31 cellular contexts compared by ENCODE assay signal in the genomic region with DNA sequence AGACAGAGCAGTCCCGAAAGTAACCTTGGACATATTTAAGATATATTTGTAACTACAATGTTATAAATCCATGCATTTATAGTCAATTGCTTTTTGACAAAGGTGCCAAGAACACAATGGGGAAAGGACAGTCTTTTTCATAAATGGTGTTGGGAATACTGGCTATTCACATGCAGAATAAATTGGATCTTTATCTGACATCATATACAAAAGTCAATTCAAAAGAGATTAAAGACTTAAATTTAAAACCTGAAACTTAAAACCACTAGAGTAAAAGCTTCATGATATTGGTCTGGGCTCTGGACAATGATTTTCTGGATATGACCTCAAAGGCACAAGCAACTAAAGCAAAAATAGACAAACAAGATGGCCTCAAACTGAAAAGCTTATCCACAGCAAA.
A peak's percentile ranks its signal among the peaks of the same experiment; 100 is the strongest.
DNase-seq lines count a peak whose midpoint lies in the region; ATAC-seq lines count a peak whose summit lies in the region.
"Had no signal": no experiment of that assay in that cellular context is flagged by ENCODE, and none has a peak within 500 bp of the region (broad histone marks: within the 10 kb centered on the region; RNA-seq: fewer than 3 reads in every experiment).

No MANE protein-coding gene starts in this region.

- no peak overlapping the region for H3K14ac ChIP-seq in neuronal stem cell (ENCODE audit: low read length)

- no peak overlapping the region for H4K8ac ChIP-seq in neuronal stem cell (ENCODE audit: low read depth, low read length)

- DNase-seq in HAP-1 (ENCODE audit: low spot score in 2 of 2): peak; percentile 23 to 97
- peak; percentile 16 to 56 for DNase-seq in NCI-H1930 (lab: John Stamatoyannopoulos, UW)
- DNase-seq in neuronal stem cell (ENCODE audit: low spot score): no peak
- no peak for DNase-seq in NCI-H2196 treated with DMSO at 0.1 percent for 48 hours (lab: John Stamatoyannopoulos, UW; ENCODE audit: unreplicated experiment)
- DNase-seq in activated CD4-positive, CD25-positive, alpha-beta regulatory T cell treated with anti-CD3 and anti-CD28 coated beads, Interleukin-2, amount 50 U/mL, for 72 hours: no peak
- DNase-seq: 8988T; ACHN; AML-193; BE2C; C1 segment of cervical spinal cord; Caco-2; Calu3; CD4-positive, alpha-beta memory T cell; CD4-positive, alpha-beta T cell; CD4-positive, CD25-positive, alpha-beta regulatory T cell; CD8-positive, alpha-beta memory T cell; CD8-positive, alpha-beta T cell; COR-L47; DMS 273 treated with DMSO at 0.1 percent for 48 hours; DMS153; DMS53; DMS79; DMS79 treated with DMSO at 0.1 percent for 48 hours; DND-41; EL had no signal

- H3K36me3 ChIP-seq in HAP-1 (replicated peaks) (no peaks in the 10 kb centered on the region), neuronal stem cell (replicated peaks in 1 of 2; ENCODE audit: control insufficient read depth in 2 of 2, insufficient read depth in 2 of 2, low read length in 2 of 2) (no peaks in the 10 kb centered on the region)
- H3K36me3 ChIP-seq: BE2C; BLaER1; BLaER1 treated with 17β-estradiol and CSF1 and Interleukin-3, amounts not matched to agents 10 nM and 100 nM had no signal

- ATAC-seq in HG03159 (IDR thresholded peaks at IDR 0.05; ENCODE audit: unreplicated experiment): no peak
- ATAC-seq: A549; CD8-positive, alpha-beta T cell had no signal

- H2AK5ac ChIP-seq in neuronal stem cell (ENCODE audit: low read depth, low read length): no peak overlapping the region

- no peak overlapping the region for H2BK120ac ChIP-seq in neuronal stem cell (ENCODE audit: low read depth, low read length)

- H2BK5ac ChIP-seq in neuronal stem cell (ENCODE audit: low read length): no peak overlapping the region

- H3K4me1 ChIP-seq in HAP-1 (peaks cover 18% of the 10 kb centered on the region), neuronal stem cell (ENCODE audit: control insufficient read depth in 2 of 2, insufficient read depth in 1 of 2, low read depth in 1 of 2, low read length in 2 of 2) (no peaks in the 10 kb centered on the region)
- H3K4me1 ChIP-seq: A549; BE2C; BLaER1; BLaER1 treated with 17β-estradiol and CSF1 and Interleukin-3, amounts not matched to agents 10 nM and 100 nM; Caco-2 had no signal

- in situ Hi-C loops in HAP-1 (cut with MboI; ENCODE audit: low sequenced_read_pairs): no loop called here

- H3K27ac ChIP-seq in neuronal stem cell (replicated peaks; ENCODE audit: low read length): no peak overlapping the region
- H3K27ac ChIP-seq: 22Rv1; A549; BLaER1; BLaER1 treated with 17β-estradiol and CSF1 and Interleukin-3, amounts not matched to agents 10 nM and 100 nM; C4-2B had no signal

- no peak overlapping the region for H4K91ac ChIP-seq in neuronal stem cell (ENCODE audit: low read depth, low read length, poor library complexity)

- H2BK12ac ChIP-seq in neuronal stem cell (ENCODE audit: low read length): no peak overlapping the region

- no peak overlapping the region for H3K9ac ChIP-seq in neuronal stem cell (ENCODE audit: low read depth, low read length, poor library complexity)
- H3K9ac ChIP-seq: BLaER1; BLaER1 treated with 17β-estradiol and CSF1 and Interleukin-3, amounts not matched to agents 10 nM and 100 nM had no signal

- no CpG with 5 or more reads among the region's 1 CpG for WGBS in neuronal stem cell (ENCODE audit: extremely low coverage in 2 of 2, insufficient read length in 2 of 2, insufficient replicate concordance in 1 of 2), 2 donors

- no peak overlapping the region for H3K4ac ChIP-seq in neuronal stem cell (ENCODE audit: low read length)

- H3K79me1 ChIP-seq in neuronal stem cell (ENCODE audit: low read depth, low read length): no peaks in the 10 kb centered on the region

- H3K27me3 ChIP-seq in HAP-1 (ENCODE audit: low read depth) (no peaks in the 10 kb centered on the region), neuronal stem cell (ENCODE audit: control insufficient read depth in 3 of 3, insufficient read depth in 3 of 3, low read depth in 1 of 3, low read length in 3 of 3) (no peaks in the 10 kb centered on the region)
- H3K27me3 ChIP-seq: BE2C; BLaER1; BLaER1 treated with 17β-estradiol and CSF1 and Interleukin-3, amounts not matched to agents 10 nM and 100 nM had no signal

- no peak overlapping the region for H2BK15ac ChIP-seq in neuronal stem cell (ENCODE audit: low read length)

- no peaks in the 10 kb centered on the region for H3K9me3 ChIP-seq in HAP-1
- no peaks in the 10 kb centered on the region for H3K9me3 ChIP-seq in neuronal stem cell (replicated peaks in 1 of 2; ENCODE audit: control insufficient read depth in 2 of 2, insufficient read depth in 1 of 2, low read depth in 1 of 2, low read length in 2 of 2)
- H3K9me3 ChIP-seq: A549; BE2C; BLaER1; BLaER1 treated with 17β-estradiol and CSF1 and Interleukin-3, amounts not matched to agents 10 nM and 100 nM; Caco-2 had no signal

- H3K18ac ChIP-seq in neuronal stem cell (ENCODE audit: low read length): no peak overlapping the region

- H2AFZ ChIP-seq in neuronal stem cell (ENCODE audit: low read length): peak overlapping the region; percentile 24

- H3K23ac ChIP-seq in neuronal stem cell (ENCODE audit: low read depth, low read length, poor library complexity): no peak overlapping the region

- H3K4me3 ChIP-seq in HAP-1: no peak overlapping the region
- H3K4me3 ChIP-seq in neuronal stem cell (ENCODE audit: low read length in 2 of 2): no peak overlapping the region
- H3K4me3 ChIP-seq: A549; BLaER1; BLaER1 treated with 17β-estradiol and CSF1 and Interleukin-3, amounts not matched to agents 10 nM and 100 nM had no signal

- no peak overlapping the region for H3K4me2 ChIP-seq in neuronal stem cell (ENCODE audit: insufficient read depth, low read length, poor library complexity, severe bottlenecking)
- H3K4me2 ChIP-seq: A549; BLaER1; BLaER1 treated with 17β-estradiol and CSF1 and Interleukin-3, amounts not matched to agents 10 nM and 100 nM had no signal

Comparison
In these comparisons a context has a peak if more than half of its experiments do, and no peak if none do; other contexts are left out.
1. DNase-seq: peak in HAP-1 (2 of 2) and NCI-H1930 (2 of 2); none in neuronal stem cell (single experiment), NCI-H2196 treated with DMSO at 0.1 percent for 48 hours (single experiment) and activated CD4-positive, CD25-positive, alpha-beta regulatory T cell treated with anti-CD3 and anti-CD28 coated beads, Interleukin-2, amount 50 U/mL, for 72 hours (single experiment).